ENCODE assay signal across 20 cellular contexts in the genomic region with DNA sequence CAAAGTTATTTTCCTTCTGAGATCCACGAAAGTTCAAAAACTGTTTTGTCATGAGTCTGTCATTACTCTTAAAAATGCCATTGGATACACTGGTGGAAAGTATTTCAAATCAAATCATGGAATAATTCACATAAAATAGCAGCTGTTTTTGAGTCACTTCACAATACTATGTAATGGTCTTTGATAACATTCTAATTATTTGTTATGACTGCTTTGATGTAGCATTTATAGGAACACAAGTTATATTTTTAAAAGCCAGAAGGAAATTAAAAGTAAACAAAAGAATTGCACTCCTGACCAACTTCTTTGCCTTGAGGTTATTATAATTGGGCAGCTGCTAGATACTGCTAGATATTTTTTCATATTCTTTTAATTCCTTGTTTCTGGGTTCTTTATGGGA.
"Had no signal": no experiment of that assay in that cellular context is flagged by ENCODE, and none has a peak within 500 bp of the region (broad histone marks: within the 10 kb centered on the region; RNA-seq: fewer than 3 reads in every experiment).

No MANE protein-coding gene starts in this region.

- H3K9me3 ChIP-seq: SK-N-SH had no signal

- H3K27ac ChIP-seq: RWPE1 had no signal

- H3K9ac ChIP-seq: SK-N-SH had no signal

- H3K4me2 ChIP-seq: SK-N-SH had no signal

- DNase-seq: IMR-90, KG1, MM.1S, NCI-H1092 treated with DMSO at 0.1 percent for 48 hours, NCI-H1436, NCI-H187, NCI-H2029, NCI-H2081 treated with DMSO at 0.1 percent for 48 hours, NCI-H2171, NCI-H226, NCI-H446, NCI-H510A, NCI-H524 treated with DMSO at 0.1 percent for 48 hours, NCI-H69, NCI-H774, SHP77, SK-N-SH, SW 1271 had no signal

- ATAC-seq: HepG2 had no signal
